Comparison of ENCODE assay signal across 1 cellular context in genomic region chr12:56724660-56724988, GRCh38.
TF ChIP-seq lines count a peak whose summit lies in the region.

No MANE protein-coding gene starts in this region.

TF ChIP-seq in H1, 55 proteins besides CTCF, POLR2A, EP300 and RAD21:
- TF ChIP-seq KDM4A (IDR thresholded peaks at IDR 0.05; ENCODE audit: low read depth, low read length, severe bottlenecking) = no peak
- TF ChIP-seq POLR2AphosphoS5 (IDR thresholded peaks at IDR 0.05; ENCODE audit: low read depth, low read length) = 0 out of 2 replicates have a peak, but pooled peaks have one; percentile 46
- TF ChIP-seq SAP30 (IDR thresholded peaks at IDR 0.05; ENCODE audit: insufficient read depth, insufficient replicate concordance, low read length) = peak; percentile 18
- TF ChIP-seq ASH2L (IDR thresholded peaks at IDR 0.05; ENCODE audit: low read length) = no peak
TF ChIP-seq in H1: peak in this region for 2.
